Comparison of ENCODE assay signal across 1 cellular context in the genomic region with DNA sequence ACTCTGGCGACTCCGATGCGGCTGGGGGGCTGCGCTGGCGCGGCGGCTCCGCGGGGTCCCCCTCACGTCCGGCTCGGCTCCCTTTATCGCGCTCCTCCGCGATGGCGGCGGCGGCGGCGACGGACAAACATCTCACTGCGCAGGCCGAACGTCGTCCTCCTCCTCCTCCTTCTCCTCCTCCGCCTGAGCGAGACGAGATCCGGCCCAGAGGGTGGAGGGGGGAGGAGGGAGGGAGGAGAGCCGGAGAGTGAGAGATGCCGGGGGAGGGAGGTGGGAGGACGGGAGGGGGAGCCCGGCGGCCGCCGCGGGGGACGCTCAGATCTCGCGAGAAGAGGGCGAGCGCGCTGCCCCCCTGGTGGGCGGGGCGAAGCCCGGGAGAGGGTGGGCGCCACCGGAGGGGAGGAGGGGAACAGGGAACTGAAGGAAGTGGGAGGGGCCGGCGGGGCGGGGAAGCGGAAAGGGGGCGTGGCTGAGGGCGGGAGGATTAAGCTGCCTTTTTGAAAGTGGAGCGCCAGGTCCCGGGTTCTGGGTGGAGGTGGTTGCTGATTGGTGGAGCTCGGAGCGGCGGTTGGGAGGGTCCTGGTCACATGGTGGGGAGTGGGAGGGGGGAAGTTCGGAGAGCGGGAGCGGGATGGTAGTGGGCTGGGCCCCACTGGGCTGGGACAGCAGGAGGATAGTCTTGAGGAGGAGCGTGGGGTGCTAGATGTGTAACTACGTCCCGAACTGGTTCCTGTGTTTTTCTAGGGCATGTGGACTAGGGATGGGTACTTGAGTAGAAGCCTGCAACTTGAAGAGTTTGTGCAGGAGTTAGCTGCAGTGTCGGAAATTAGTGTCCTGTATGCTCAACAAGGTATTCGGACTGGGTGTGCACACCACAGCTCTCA.
TF ChIP-seq lines count a peak whose summit lies in the region.

A gene (minus strand): TSS at position 159 of the 884 bp plus-strand sequence. CDS start 354 bp downstream, outside the sequence.

TF ChIP-seq in HepG2, 621 proteins besides CTCF, POLR2A, EP300 and RAD21 (continued from another document and continues in another):
- TF ChIP-seq, protein P1, sequence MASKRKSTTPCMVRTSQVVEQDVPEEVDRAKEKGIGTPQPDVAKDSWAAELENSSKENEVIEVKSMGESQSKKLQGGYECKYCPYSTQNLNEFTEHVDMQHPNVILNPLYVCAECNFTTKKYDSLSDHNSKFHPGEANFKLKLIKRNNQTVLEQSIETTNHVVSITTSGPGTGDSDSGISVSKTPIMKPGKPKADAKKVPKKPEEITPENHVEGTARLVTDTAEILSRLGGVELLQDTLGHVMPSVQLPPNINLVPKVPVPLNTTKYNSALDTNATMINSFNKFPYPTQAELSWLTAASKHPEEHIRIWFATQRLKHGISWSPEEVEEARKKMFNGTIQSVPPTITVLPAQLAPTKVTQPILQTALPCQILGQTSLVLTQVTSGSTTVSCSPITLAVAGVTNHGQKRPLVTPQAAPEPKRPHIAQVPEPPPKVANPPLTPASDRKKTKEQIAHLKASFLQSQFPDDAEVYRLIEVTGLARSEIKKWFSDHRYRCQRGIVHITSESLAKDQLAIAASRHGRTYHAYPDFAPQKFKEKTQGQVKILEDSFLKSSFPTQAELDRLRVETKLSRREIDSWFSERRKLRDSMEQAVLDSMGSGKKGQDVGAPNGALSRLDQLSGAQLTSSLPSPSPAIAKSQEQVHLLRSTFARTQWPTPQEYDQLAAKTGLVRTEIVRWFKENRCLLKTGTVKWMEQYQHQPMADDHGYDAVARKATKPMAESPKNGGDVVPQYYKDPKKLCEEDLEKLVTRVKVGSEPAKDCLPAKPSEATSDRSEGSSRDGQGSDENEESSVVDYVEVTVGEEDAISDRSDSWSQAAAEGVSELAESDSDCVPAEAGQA (IDR thresholded peaks at IDR 0.05; ENCODE audit: low read depth), result no peak; the same call in 1 of the 2 replicates
- TF ChIP-seq, protein P1 (CRISPR knock-in tag; IDR thresholded peaks at IDR 0.05; ENCODE audit: borderline replicate concordance), result no peak
- TF ChIP-seq ZSCAN29 (CRISPR knock-in tag; conservative IDR thresholded peaks at IDR 0.05) (no peak; the same call in 1 of the 2 replicates), ZNF260 (CRISPR knock-in tag; IDR thresholded peaks at IDR 0.05; ENCODE audit: borderline replicate concordance, low read depth) (no peak), ZNF713 (CRISPR knock-in tag; IDR thresholded peaks at IDR 0.05) (no peak), MYNN (CRISPR knock-in tag; IDR thresholded peaks at IDR 0.05; ENCODE audit: low read depth) (no peak), FLYWCH1 (CRISPR knock-in tag; IDR thresholded peaks at IDR 0.05) (no peak), ZKSCAN1 (IDR thresholded peaks at IDR 0.05; ENCODE audit: low read length) (no peak), STAT5B (CRISPR knock-in tag; IDR thresholded peaks at IDR 0.05) (no peak), SP4 (CRISPR knock-in tag; IDR thresholded peaks at IDR 0.05) (peak; percentile 98), ZNF616 (CRISPR knock-in tag; IDR thresholded peaks at IDR 0.05; ENCODE audit: low read depth) (0 out of 2 replicates have a peak, but pooled peaks have one; percentile 41), ZNF354B (CRISPR knock-in tag; IDR thresholded peaks at IDR 0.05) (no peak), LCORL (IDR thresholded peaks at IDR 0.05) (no peak), LCORL (CRISPR knock-in tag; IDR thresholded peaks at IDR 0.05) (peak; percentile 66; the same call in 1 of the 2 replicates), CBX5 (CRISPR knock-in tag; IDR thresholded peaks at IDR 0.05; ENCODE audit: borderline replicate concordance) (peak; percentile 63; the same call in 1 of the 2 replicates), ZNF790 (CRISPR knock-in tag; IDR thresholded peaks at IDR 0.05; ENCODE audit: borderline replicate concordance) (no peak), SMC3 (IDR thresholded peaks at IDR 0.05; ENCODE audit: low read length) (0 out of 2 replicates have a peak, but pooled peaks have one; percentile 15), ZNF737 (CRISPR knock-in tag; IDR thresholded peaks at IDR 0.05; ENCODE audit: borderline replicate concordance) (no peak), ZNF33A (CRISPR knock-in tag; IDR thresholded peaks at IDR 0.05; ENCODE audit: borderline replicate concordance) (no peak), ZNF484 (CRISPR knock-in tag; IDR thresholded peaks at IDR 0.05; ENCODE audit: borderline replicate concordance, low read depth) (no peak), JARID2 (CRISPR knock-in tag; IDR thresholded peaks at IDR 0.05; ENCODE audit: insufficient replicate concordance) (no peak), DR1 (CRISPR knock-in tag; IDR thresholded peaks at IDR 0.05) (peak; percentile 70; the same call in 1 of the 2 replicates), POLR2AphosphoS5 (IDR thresholded peaks at IDR 0.05; ENCODE audit: low read depth, low read length) (peak; percentile 89), ZFP36L2 (CRISPR knock-in tag; IDR thresholded peaks at IDR 0.05) (no peak; the same call in 1 of the 2 replicates), KDM2A (CRISPR knock-in tag; IDR thresholded peaks at IDR 0.05; ENCODE audit: borderline replicate concordance, low read depth) (no peak; the same call in 1 of the 2 replicates), PAF1 (CRISPR knock-in tag; IDR thresholded peaks at IDR 0.05) (no peak), HOXA3 (CRISPR knock-in tag; IDR thresholded peaks at IDR 0.05) (peak; percentile 52; the same call in 1 of the 2 replicates), ZNF781 (CRISPR knock-in tag; IDR thresholded peaks at IDR 0.05; ENCODE audit: borderline replicate concordance, not compliant biosample characterization) (peak; percentile 70), CHD4 (IDR thresholded peaks at IDR 0.05; ENCODE audit: borderline replicate concordance, low read length) (no peak)
- TF ChIP-seq, protein P2, sequence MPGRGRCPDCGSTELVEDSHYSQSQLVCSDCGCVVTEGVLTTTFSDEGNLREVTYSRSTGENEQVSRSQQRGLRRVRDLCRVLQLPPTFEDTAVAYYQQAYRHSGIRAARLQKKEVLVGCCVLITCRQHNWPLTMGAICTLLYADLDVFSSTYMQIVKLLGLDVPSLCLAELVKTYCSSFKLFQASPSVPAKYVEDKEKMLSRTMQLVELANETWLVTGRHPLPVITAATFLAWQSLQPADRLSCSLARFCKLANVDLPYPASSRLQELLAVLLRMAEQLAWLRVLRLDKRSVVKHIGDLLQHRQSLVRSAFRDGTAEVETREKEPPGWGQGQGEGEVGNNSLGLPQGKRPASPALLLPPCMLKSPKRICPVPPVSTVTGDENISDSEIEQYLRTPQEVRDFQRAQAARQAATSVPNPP (CRISPR knock-in tag; IDR thresholded peaks at IDR 0.05), result no peak; the same call in 1 of the 2 replicates
- TF ChIP-seq, protein P3, sequence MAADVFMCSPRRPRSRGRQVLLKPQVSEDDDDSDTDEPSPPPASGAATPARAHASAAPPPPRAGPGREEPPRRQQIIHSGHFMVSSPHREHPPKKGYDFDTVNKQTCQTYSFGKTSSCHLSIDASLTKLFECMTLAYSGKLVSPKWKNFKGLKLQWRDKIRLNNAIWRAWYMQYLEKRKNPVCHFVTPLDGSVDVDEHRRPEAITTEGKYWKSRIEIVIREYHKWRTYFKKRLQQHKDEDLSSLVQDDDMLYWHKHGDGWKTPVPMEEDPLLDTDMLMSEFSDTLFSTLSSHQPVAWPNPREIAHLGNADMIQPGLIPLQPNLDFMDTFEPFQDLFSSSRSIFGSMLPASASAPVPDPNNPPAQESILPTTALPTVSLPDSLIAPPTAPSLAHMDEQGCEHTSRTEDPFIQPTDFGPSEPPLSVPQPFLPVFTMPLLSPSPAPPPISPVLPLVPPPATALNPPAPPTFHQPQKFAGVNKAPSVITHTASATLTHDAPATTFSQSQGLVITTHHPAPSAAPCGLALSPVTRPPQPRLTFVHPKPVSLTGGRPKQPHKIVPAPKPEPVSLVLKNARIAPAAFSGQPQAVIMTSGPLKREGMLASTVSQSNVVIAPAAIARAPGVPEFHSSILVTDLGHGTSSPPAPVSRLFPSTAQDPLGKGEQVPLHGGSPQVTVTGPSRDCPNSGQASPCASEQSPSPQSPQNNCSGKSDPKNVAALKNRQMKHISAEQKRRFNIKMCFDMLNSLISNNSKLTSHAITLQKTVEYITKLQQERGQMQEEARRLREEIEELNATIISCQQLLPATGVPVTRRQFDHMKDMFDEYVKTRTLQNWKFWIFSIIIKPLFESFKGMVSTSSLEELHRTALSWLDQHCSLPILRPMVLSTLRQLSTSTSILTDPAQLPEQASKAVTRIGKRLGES (CRISPR knock-in tag; IDR thresholded peaks at IDR 0.05; ENCODE audit: borderline replicate concordance), result no peak
- TF ChIP-seq, protein P4, sequence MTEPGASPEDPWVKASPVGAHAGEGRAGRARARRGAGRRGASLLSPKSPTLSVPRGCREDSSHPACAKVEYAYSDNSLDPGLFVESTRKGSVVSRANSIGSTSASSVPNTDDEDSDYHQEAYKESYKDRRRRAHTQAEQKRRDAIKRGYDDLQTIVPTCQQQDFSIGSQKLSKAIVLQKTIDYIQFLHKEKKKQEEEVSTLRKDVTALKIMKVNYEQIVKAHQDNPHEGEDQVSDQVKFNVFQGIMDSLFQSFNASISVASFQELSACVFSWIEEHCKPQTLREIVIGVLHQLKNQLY (CRISPR knock-in tag; IDR thresholded peaks at IDR 0.05), result no peak
- TF ChIP-seq, protein P5, sequence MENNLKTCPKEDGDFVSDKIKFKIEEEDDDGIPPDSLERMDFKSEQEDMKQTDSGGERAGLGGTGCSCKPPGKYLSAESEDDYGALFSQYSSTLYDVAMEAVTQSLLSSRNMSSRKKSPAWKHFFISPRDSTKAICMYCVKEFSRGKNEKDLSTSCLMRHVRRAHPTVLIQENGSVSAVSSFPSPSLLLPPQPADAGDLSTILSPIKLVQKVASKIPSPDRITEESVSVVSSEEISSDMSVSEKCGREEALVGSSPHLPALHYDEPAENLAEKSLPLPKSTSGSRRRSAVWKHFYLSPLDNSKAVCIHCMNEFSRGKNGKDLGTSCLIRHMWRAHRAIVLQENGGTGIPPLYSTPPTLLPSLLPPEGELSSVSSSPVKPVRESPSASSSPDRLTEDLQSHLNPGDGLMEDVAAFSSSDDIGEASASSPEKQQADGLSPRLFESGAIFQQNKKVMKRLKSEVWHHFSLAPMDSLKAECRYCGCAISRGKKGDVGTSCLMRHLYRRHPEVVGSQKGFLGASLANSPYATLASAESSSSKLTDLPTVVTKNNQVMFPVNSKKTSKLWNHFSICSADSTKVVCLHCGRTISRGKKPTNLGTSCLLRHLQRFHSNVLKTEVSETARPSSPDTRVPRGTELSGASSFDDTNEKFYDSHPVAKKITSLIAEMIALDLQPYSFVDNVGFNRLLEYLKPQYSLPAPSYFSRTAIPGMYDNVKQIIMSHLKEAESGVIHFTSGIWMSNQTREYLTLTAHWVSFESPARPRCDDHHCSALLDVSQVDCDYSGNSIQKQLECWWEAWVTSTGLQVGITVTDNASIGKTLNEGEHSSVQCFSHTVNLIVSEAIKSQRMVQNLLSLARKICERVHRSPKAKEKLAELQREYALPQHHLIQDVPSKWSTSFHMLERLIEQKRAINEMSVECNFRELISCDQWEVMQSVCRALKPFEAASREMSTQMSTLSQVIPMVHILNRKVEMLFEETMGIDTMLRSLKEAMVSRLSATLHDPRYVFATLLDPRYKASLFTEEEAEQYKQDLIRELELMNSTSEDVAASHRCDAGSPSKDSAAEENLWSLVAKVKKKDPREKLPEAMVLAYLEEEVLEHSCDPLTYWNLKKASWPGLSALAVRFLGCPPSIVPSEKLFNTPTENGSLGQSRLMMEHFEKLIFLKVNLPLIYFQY (CRISPR knock-in tag; IDR thresholded peaks at IDR 0.05; ENCODE audit: borderline replicate concordance), result no peak; the same call in 1 of the 2 replicates
- TF ChIP-seq, protein P6, sequence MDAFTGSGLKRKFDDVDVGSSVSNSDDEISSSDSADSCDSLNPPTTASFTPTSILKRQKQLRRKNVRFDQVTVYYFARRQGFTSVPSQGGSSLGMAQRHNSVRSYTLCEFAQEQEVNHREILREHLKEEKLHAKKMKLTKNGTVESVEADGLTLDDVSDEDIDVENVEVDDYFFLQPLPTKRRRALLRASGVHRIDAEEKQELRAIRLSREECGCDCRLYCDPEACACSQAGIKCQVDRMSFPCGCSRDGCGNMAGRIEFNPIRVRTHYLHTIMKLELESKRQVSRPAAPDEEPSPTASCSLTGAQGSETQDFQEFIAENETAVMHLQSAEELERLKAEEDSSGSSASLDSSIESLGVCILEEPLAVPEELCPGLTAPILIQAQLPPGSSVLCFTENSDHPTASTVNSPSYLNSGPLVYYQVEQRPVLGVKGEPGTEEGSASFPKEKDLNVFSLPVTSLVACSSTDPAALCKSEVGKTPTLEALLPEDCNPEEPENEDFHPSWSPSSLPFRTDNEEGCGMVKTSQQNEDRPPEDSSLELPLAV (CRISPR knock-in tag; conservative IDR thresholded peaks at IDR 0.05; ENCODE audit: low read depth), result no peak; the same call in 1 of the 2 replicates
- TF ChIP-seq, protein P7, sequence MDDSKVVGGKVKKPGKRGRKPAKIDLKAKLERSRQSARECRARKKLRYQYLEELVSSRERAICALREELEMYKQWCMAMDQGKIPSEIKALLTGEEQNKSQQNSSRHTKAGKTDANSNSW (CRISPR knock-in tag; IDR thresholded peaks at IDR 0.05; ENCODE audit: borderline replicate concordance), result no peak
- TF ChIP-seq, protein P8, sequence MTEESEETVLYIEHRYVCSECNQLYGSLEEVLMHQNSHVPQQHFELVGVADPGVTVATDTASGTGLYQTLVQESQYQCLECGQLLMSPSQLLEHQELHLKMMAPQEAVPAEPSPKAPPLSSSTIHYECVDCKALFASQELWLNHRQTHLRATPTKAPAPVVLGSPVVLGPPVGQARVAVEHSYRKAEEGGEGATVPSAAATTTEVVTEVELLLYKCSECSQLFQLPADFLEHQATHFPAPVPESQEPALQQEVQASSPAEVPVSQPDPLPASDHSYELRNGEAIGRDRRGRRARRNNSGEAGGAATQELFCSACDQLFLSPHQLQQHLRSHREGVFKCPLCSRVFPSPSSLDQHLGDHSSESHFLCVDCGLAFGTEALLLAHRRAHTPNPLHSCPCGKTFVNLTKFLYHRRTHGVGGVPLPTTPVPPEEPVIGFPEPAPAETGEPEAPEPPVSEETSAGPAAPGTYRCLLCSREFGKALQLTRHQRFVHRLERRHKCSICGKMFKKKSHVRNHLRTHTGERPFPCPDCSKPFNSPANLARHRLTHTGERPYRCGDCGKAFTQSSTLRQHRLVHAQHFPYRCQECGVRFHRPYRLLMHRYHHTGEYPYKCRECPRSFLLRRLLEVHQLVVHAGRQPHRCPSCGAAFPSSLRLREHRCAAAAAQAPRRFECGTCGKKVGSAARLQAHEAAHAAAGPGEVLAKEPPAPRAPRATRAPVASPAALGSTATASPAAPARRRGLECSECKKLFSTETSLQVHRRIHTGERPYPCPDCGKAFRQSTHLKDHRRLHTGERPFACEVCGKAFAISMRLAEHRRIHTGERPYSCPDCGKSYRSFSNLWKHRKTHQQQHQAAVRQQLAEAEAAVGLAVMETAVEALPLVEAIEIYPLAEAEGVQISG (CRISPR knock-in tag; IDR thresholded peaks at IDR 0.05), result peak; percentile 77
